8 cellular contexts compared by ENCODE assay signal in the genomic region with DNA sequence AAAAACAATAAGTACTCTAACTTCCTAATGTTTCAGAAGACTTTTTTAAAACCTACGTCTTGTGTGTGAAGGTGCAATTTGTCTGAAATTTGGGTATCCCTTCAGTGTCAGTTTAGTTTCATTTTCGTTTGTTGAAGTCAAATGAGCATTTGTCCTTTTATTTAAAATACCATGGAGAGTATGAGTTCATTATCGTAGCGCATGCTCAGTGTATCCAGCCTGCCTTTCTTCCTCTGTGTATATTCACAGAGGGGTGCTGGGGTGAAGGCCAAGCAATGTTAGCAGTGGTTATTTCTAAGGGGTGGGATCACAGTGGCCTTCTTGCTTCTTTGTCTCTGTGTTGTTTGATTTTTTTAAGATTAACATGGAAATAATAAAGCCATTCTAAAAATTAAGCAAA. TPM values are rescaled to one million over a fixed set of nuclear protein-coding genes. Genes with fewer than 3 reads are reported as not detected.
DNase-seq lines count a peak whose midpoint lies in the region; ATAC-seq and TF ChIP-seq lines count a peak whose summit lies in the region.

No MANE protein-coding gene starts in this region.

- DNase-seq in OCI-LY7 (ENCODE audit: low spot score) (no peak), erythroblast (lab: John Stamatoyannopoulos, UW) (peak; percentile 9 to 36), trophoblast cell (no peak), mesendoderm (no peak), GM19238 (ENCODE audit: insufficient read length, low spot score) (no peak), UCSD-AML1 (lab: John Stamatoyannopoulos, UW; ENCODE audit: unreplicated experiment) (no peak)

- TF ChIP-seq CTCF in OCI-LY7 (conservative IDR thresholded peaks at IDR 0.05; ENCODE audit: low read length), result no peak

- no peak overlapping the region for H3K4ac ChIP-seq in trophoblast cell (ENCODE audit: low read depth, low read length)
- no peak overlapping the region for H3K4ac ChIP-seq in mesendoderm (ENCODE audit: low read depth, low read length)

- BruUV-seq in OCI-LY7 (replicated peaks; lab: Mats Ljungman, UMichigan), result no TSS peak

- H2BK5ac ChIP-seq in trophoblast cell (ENCODE audit: low read depth, low read length, poor library complexity) (no peak overlapping the region), mesendoderm (ENCODE audit: low read length) (no peak overlapping the region)

- no peak overlapping the region for H3K56ac ChIP-seq in mesendoderm (ENCODE audit: low read length)

- no peak for TF ChIP-seq POLR2A in erythroblast (IDR thresholded peaks at IDR 0.05; ENCODE audit: low read length)

- H2AK5ac ChIP-seq in trophoblast cell (ENCODE audit: low read length), result no peak overlapping the region
- no peak overlapping the region for H2AK5ac ChIP-seq in mesendoderm (ENCODE audit: low read length)

- no peak overlapping the region for H3K4me3 ChIP-seq in OCI-LY7 (ENCODE audit: low read depth, low read length, poor library complexity, severe bottlenecking)
- no peak overlapping the region for H3K4me3 ChIP-seq in trophoblast cell (ENCODE audit: low read depth, low read length)
- H3K4me3 ChIP-seq in mesendoderm (ENCODE audit: low read length), result no peak overlapping the region

- no peaks in the 10 kb centered on the region for H3K79me1 ChIP-seq in trophoblast cell (ENCODE audit: low read length)
- H3K79me1 ChIP-seq in mesendoderm (ENCODE audit: low read length), result no peaks in the 10 kb centered on the region

- intact Hi-C loops in OCI-LY7 (cut with micrococcal nuclease; ENCODE audit: unreplicated experiment), result no loop called here

- H2AFZ ChIP-seq in OCI-LY7 (ENCODE audit: low read length), result peak overlapping the region; percentile 72; the same call in 1 of the 2 replicates
- H2AFZ ChIP-seq in trophoblast cell (ENCODE audit: insufficient read depth, low read length, poor library complexity), result no peak overlapping the region

- CTCF ChIA-PET in OCI-LY7 (lab: Charles Lee; ENCODE audit: unreplicated experiment), result no interaction called here

- H2BK15ac ChIP-seq in mesendoderm (replicated peaks; ENCODE audit: low read depth), result no peak overlapping the region

- H3K27me3 ChIP-seq in trophoblast cell (ENCODE audit: insufficient read depth, low read length) (no peaks in the 10 kb centered on the region), mesendoderm (ENCODE audit: insufficient read depth, low read length, poor library complexity) (no peaks in the 10 kb centered on the region)

- H3K36me3 ChIP-seq in OCI-LY7 (ENCODE audit: insufficient read depth, low read length), result no peaks in the 10 kb centered on the region
- no peaks in the 10 kb centered on the region for H3K36me3 ChIP-seq in trophoblast cell (ENCODE audit: control insufficient read depth in 1 of 2, insufficient read depth in 2 of 2, low read length in 2 of 2)
- H3K36me3 ChIP-seq in mesendoderm (ENCODE audit: control insufficient read depth, insufficient read depth, low read length), result no peaks in the 10 kb centered on the region

- POLR2A ChIA-PET in OCI-LY7 (lab: Charles Lee), result interaction anchor here (0.6 kb wide), 1 partner anchor 71 kb away, joined by 3 read pairs; no protein-coding TSS in a partner anchor

- H4K5ac ChIP-seq in mesendoderm (ENCODE audit: low read length), result no peak overlapping the region

- H3K9me3 ChIP-seq in OCI-LY7 (ENCODE audit: low read length) (no peaks in the 10 kb centered on the region), trophoblast cell (ENCODE audit: insufficient read depth, low read depth, low read length) (peaks cover 2% of the 10 kb centered on the region)

- WGBS in trophoblast cell (ENCODE audit: extremely low coverage, insufficient coverage, insufficient read length), result no CpG with 5 or more reads among the region's 4 CpGs
- whole genome bisulfite sequencing in mesendoderm (ENCODE audit: extremely low coverage, insufficient coverage, low lambda C conversion rate), result no CpG with 5 or more reads among the region's 4 CpGs

- H4K8ac ChIP-seq in trophoblast cell (ENCODE audit: low read depth, low read length) (no peak overlapping the region), mesendoderm (ENCODE audit: low read depth, low read length) (no peak overlapping the region)

- no peak overlapping the region for H4K91ac ChIP-seq in trophoblast cell (ENCODE audit: low read depth, low read length)

- H3K18ac ChIP-seq in trophoblast cell (ENCODE audit: low read length) (no peak overlapping the region), mesendoderm (ENCODE audit: low read length) (no peak overlapping the region)

- H4K20me1 ChIP-seq in OCI-LY7 (ENCODE audit: insufficient read depth, low read length), result no peaks in the 10 kb centered on the region

- no peaks in the 10 kb centered on the region for H3K9me2 ChIP-seq in OCI-LY7 (ENCODE audit: insufficient read depth, low read length)

- H4K12ac ChIP-seq in trophoblast cell (ENCODE audit: low read depth, low read length), result no peak overlapping the region

- H3K27ac ChIP-seq in OCI-LY7 (ENCODE audit: low read depth, low read length, poor library complexity, severe bottlenecking) (no peak overlapping the region), trophoblast cell (ENCODE audit: low read depth, low read length) (peak overlapping the region; percentile 5), mesendoderm (ENCODE audit: low read depth, low read length) (no peak overlapping the region)

- no peak overlapping the region for H3K14ac ChIP-seq in trophoblast cell (ENCODE audit: low read length)

- H3K79me2 ChIP-seq in OCI-LY7 (ENCODE audit: insufficient read depth, low read depth, low read length) (no peaks in the 10 kb centered on the region), trophoblast cell (ENCODE audit: control insufficient read depth, insufficient read depth, low read length, poor library complexity) (no peaks in the 10 kb centered on the region), mesendoderm (ENCODE audit: control insufficient read depth, insufficient read depth, low read length) (no peaks in the 10 kb centered on the region)

- no peak overlapping the region for H2BK120ac ChIP-seq in trophoblast cell (ENCODE audit: insufficient read depth, low read length, poor library complexity)
- H2BK120ac ChIP-seq in mesendoderm (ENCODE audit: low read depth, low read length), result no peak overlapping the region

- ATAC-seq in GM21423 (IDR thresholded peaks at IDR 0.05; ENCODE audit: unreplicated experiment), result peak; percentile 46
- no peak for ATAC-seq in HG03039 (IDR thresholded peaks at IDR 0.05; ENCODE audit: unreplicated experiment)

- H3K4me2 ChIP-seq in OCI-LY7 (ENCODE audit: low read length) (0 out of 2 replicates have a peak overlapping the region, but pooled peaks have one; percentile 12), trophoblast cell (ENCODE audit: low read length) (no peak overlapping the region), mesendoderm (ENCODE audit: low read length) (no peak overlapping the region)

- no peaks in the 10 kb centered on the region for H3K4me1 ChIP-seq in OCI-LY7 (ENCODE audit: insufficient read depth, low read length, poor library complexity, severe bottlenecking)
- H3K4me1 ChIP-seq in trophoblast cell (ENCODE audit: control insufficient read depth in 1 of 2, insufficient read depth in 2 of 2, low read length in 2 of 2), result no peaks in the 10 kb centered on the region
- H3K4me1 ChIP-seq in mesendoderm (ENCODE audit: control insufficient read depth, low read depth, low read length), result peaks cover 2% of the 10 kb centered on the region

- H2BK12ac ChIP-seq in trophoblast cell (ENCODE audit: low read length), result no peak overlapping the region

- H3K9ac ChIP-seq in trophoblast cell (ENCODE audit: low read length), result no peak overlapping the region
- H3K9ac ChIP-seq in mesendoderm (ENCODE audit: low read length), result no peak overlapping the region

- H3K23ac ChIP-seq in trophoblast cell (ENCODE audit: low read length) (no peak overlapping the region), mesendoderm (ENCODE audit: low read length) (no peak overlapping the region)

RNA-seq across cellular contexts. Expression of a gene that starts 43.2 kb away (rescaled TPM):
- not detected in 2 replicates for total RNA-seq in OCI-LY7 (2014; rRNA removed; shearing (Covaris generic))
- not detected in 2 replicates for total RNA-seq in OCI-LY7 (2022)
- 202 and 212 TPM in 2 replicates for polyA plus RNA-seq in trophoblast cell (2013)
- polyA plus RNA-seq in mesendoderm (2013, experiment 1 of 2), result 219 TPM
- polyA plus RNA-seq in mesendoderm (2013, experiment 2 of 2), result 222 TPM

Comparison
In these comparisons a context has a peak if more than half of its experiments do, and no peak if none do; other contexts are left out.
1. DNase-seq: peak in erythroblast (2 of 2); none in OCI-LY7 (single experiment), trophoblast cell (0 of 2), mesendoderm (single experiment), GM19238 (single experiment) and UCSD-AML1 (single experiment).